In the genomic region with DNA sequence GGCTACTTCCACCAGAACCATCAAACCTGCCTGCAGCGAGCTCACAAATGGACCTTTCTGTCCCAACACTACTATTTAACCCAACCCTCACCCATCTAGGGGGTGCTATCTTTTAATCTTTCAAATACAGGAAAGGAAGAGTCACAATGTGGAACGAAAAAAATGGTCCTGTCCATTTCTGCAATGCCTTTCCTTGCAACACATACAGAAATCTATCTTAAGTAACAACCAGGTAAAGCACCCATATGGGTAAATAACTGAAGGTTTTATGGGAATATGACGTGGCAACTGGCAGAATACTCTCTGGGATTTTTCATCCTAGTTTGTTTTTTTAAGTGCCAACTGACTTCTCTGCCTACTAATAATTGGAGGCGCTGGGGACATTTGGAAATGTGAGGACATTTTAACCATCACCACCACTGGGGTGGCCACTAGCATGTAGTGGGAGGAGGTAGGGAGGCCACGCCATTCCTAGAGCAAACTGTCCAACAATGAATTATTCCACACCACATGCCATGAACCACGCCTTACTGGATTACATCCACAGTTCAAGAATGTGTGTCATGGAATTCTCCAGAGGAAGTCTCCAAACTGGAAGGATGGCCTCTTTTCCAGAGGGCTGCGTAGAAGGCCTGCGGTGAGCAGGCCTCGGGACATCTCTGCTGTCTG, we compare ENCODE assay signal across 11 cellular contexts. TPM values are rescaled to one million over a fixed set of nuclear protein-coding genes. Genes with fewer than 3 reads are reported as not detected.
A peak's percentile ranks its signal among the peaks of the same experiment; 100 is the strongest.
DNase-seq lines count a peak whose midpoint lies in the region; ATAC-seq and TF ChIP-seq lines count a peak whose summit lies in the region.
"Had no signal": no experiment of that assay in that cellular context is flagged by ENCODE, and none has a peak within 500 bp of the region (broad histone marks: within the 10 kb centered on the region; RNA-seq: fewer than 3 reads in every experiment).

No MANE protein-coding gene starts in this region.

- H3K4me1 Mint-ChIP-seq in WTC11 = peaks cover 30% of the 10 kb centered on the region

- H3K4me3 Mint-ChIP-seq in WTC11 = no peak overlapping the region

- POLR2A ChIA-PET in WTC11 (lab: Charles Lee) = no interaction called here

- intact Hi-C loops in left ventricle myocardium superior (cut with micrococcal nuclease) = no loop called here
- intact Hi-C loops in sciatic nerve (cut with DNase I) = no loop called here

- peaks cover 13% of the 10 kb centered on the region for H3K9me3 Mint-ChIP-seq in WTC11

- ATAC-seq in WTC11 (no peak), left ventricle myocardium superior (peak; percentile 77), sciatic nerve (peak; percentile 73), GM19467 (IDR thresholded peaks at IDR 0.05; ENCODE audit: unreplicated experiment) (no peak)

- peaks cover 16% of the 10 kb centered on the region for H3K36me3 Mint-ChIP-seq in WTC11

- CTCF ChIA-PET in WTC11 (lab: Charles Lee) = no interaction called here

- TF ChIP-seq CTCF in WTC11 (IDR thresholded peaks at IDR 0.05) (no peak), GM20000 (IDR thresholded peaks at IDR 0.05; ENCODE audit: extremely low read depth, missing control alignments) (no peak)

- peak; percentile 49 for DNase-seq in ELR (ENCODE audit: low read depth)
- DNase-seq in WTC11 (ENCODE audit: low spot score) = no peak
- no peak for DNase-seq in left ventricle myocardium superior
- DNase-seq in sciatic nerve (ENCODE audit: low spot score) = no peak
- DNase-seq in NCI-H345 (lab: John Stamatoyannopoulos, UW) = no peak
- no peak for DNase-seq in T1000 (lab: John Stamatoyannopoulos, UW)
- no peak for DNase-seq in GM20000 (ENCODE audit: low spot score)
- DNase-seq: cerebellar nuclear complex; NCI-H187; stimulated activated CD4-positive, alpha-beta T cell treated with anti-CD3 and anti-CD28 coated beads, Interleukin-15, amount 100 ng/mL, for 24 hours had no signal

- peak overlapping the region; percentile 68; the same call in 1 of the 2 replicates for H3K27ac Mint-ChIP-seq in WTC11

- H3K27me3 Mint-ChIP-seq in WTC11 (ENCODE audit: low read depth) = no peaks in the 10 kb centered on the region

TF ChIP-seq in WTC11, 78 proteins besides CTCF, POLR2A, EP300 and RAD21:
- TF ChIP-seq TEAD4 (CRISPR knock-in tag; IDR thresholded peaks at IDR 0.05) = no peak
- TF ChIP-seq CREB1 (CRISPR knock-in tag; IDR thresholded peaks at IDR 0.05) = no peak
- no peak for TF ChIP-seq ETV6 (CRISPR knock-in tag; IDR thresholded peaks at IDR 0.05)
- TF ChIP-seq RORB (CRISPR knock-in tag; IDR thresholded peaks at IDR 0.05) = no peak
- TF ChIP-seq ZNF396 (CRISPR knock-in tag; IDR thresholded peaks at IDR 0.05; ENCODE audit: borderline replicate concordance) = no peak
- TF ChIP-seq FOXP1 (CRISPR knock-in tag; IDR thresholded peaks at IDR 0.05; ENCODE audit: borderline replicate concordance) = no peak
- no peak for TF ChIP-seq NR2C2 (CRISPR knock-in tag; IDR thresholded peaks at IDR 0.05)
- no peak for TF ChIP-seq ZNF671 (CRISPR knock-in tag; IDR thresholded peaks at IDR 0.05)
- TF ChIP-seq, protein P1, sequence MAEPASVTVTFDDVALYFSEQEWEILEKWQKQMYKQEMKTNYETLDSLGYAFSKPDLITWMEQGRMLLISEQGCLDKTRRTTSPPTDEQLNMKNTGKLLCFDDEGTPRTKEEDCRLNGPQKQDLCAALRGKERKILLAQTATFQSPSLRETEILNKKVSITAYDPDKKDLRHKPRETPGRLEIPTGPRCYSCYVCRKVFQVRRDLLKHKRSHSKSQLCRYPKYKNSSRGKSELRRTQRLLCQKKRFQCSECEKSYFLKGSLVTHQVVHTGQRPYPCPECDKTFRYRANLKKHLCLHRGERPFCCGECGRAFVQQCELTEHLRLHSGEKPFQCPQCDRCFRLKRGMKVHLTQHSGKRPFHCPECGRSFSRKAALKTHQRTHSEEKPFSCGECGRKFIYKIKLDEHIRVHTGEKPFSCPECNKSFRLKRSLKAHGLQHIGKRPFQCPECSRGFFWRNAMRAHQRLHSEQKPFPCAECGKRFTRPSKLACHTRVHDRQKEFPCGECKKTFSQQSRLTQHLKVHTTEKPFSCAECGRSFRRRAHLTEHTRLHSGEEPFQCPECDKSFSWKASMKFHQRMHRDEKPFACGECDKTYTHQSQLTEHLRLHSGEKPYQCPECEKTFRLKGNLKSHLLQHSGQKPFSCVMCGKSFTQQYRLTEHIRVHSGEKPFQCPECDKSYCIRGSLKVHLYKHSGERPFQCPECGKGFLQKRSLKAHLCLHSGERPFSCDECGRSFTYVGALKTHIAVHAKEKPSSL (CRISPR knock-in tag; conservative IDR thresholded peaks at IDR 0.05) = no peak
- no peak for TF ChIP-seq NR3C1 (CRISPR knock-in tag; conservative IDR thresholded peaks at IDR 0.05; ENCODE audit: low read depth)
- TF ChIP-seq, protein P2, sequence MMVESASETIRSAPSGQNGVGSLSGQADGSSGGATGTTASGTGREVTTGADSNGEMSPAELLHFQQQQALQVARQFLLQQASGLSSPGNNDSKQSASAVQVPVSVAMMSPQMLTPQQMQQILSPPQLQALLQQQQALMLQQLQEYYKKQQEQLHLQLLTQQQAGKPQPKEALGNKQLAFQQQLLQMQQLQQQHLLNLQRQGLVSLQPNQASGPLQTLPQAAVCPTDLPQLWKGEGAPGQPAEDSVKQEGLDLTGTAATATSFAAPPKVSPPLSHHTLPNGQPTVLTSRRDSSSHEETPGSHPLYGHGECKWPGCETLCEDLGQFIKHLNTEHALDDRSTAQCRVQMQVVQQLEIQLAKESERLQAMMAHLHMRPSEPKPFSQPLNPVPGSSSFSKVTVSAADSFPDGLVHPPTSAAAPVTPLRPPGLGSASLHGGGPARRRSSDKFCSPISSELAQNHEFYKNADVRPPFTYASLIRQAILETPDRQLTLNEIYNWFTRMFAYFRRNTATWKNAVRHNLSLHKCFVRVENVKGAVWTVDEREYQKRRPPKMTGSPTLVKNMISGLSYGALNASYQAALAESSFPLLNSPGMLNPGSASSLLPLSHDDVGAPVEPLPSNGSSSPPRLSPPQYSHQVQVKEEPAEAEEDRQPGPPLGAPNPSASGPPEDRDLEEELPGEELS (CRISPR knock-in tag; IDR thresholded peaks at IDR 0.05) = no peak

RNA-seq across cellular contexts. Expression of a gene that starts 24.5 kb away (rescaled TPM):
- 28.3 to 37.7 TPM (median 29.6 TPM) in 3 replicates for total RNA-seq in WTC11 (2021)
- total RNA-seq in left ventricle myocardium superior = 42.4 TPM
- total RNA-seq in sciatic nerve = 230 TPM

Comparison
In these comparisons a context has a peak if more than half of its experiments do, and no peak if none do; other contexts are left out.
1. ATAC-seq: peak in left ventricle myocardium superior (single experiment) and sciatic nerve (single experiment); none in WTC11 (single experiment) and GM19467 (single experiment).